ENCODE assay signal across 9 cellular contexts in the genomic region with DNA sequence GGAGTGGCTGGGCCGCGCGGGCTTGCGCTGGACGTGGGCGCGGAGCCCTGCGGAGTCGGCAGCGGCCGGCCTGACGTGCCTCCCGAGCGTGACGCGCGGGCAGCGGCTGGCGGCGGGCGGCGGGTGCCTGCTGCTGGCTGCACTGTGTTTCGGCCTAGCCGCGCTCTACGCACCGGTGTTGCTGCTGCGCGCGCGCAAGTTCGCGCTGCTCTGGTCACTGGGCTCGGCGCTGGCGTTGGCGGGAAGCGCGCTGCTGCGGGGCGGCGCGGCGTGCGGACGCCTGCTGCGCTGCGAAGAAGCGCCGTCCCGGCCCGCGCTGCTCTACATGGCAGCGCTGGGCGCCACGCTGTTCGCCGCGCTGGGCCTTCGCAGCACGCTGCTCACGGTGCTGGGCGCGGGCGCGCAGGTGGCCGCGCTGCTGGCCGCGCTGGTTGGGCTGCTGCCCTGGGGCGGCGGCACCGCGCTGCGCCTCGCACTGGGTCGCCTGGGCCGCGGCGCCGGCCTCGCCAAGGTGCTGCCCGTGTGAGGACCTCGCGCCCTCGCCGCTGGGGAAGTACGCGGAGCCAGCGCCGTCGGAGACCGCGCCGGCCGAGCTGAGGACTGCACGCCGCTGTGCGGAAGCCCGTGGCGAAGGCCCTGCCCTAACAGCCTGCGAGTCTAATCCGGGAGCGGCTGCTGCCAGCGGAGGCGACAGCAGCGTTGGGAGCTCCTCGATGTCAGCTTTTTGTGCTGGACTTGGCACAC. TPM values are rescaled to one million over a fixed set of nuclear protein-coding genes. Genes with fewer than 3 reads are reported as not detected.
DNase-seq lines count a peak whose midpoint lies in the region; ATAC-seq and TF ChIP-seq lines count a peak whose summit lies in the region.
"Had no signal": no experiment of that assay in that cellular context is flagged by ENCODE, and none has a peak within 500 bp of the region (broad histone marks: within the 10 kb centered on the region; RNA-seq: fewer than 3 reads in every experiment).

No MANE protein-coding gene starts in this region.

- peaks cover 38% of the 10 kb centered on the region for H3K36me3 Mint-ChIP-seq in CD4-positive, alpha-beta T cell (ENCODE audit: low read depth)
- peaks cover 46% of the 10 kb centered on the region for H3K36me3 Mint-ChIP-seq in effector memory CD8-positive, alpha-beta T cell (ENCODE audit: insufficient read depth)

- no peak for TF ChIP-seq CTCF in CD4-positive, alpha-beta T cell (IDR thresholded peaks at IDR 0.05)

- H3K27me3 Mint-ChIP-seq in CD4-positive, alpha-beta T cell: no peaks in the 10 kb centered on the region
- peaks cover 0 to 7% of the 10 kb centered on the region in 2 donors for H3K27me3 Mint-ChIP-seq in effector memory CD8-positive, alpha-beta T cell

- H3K9me3 Mint-ChIP-seq in CD4-positive, alpha-beta T cell: no peaks in the 10 kb centered on the region
- no peaks in the 10 kb centered on the region for H3K9me3 Mint-ChIP-seq in effector memory CD8-positive, alpha-beta T cell

- no peaks in the 10 kb centered on the region for H3K27me3 ChIP-seq in CD4-positive, alpha-beta T cell (ENCODE audit: control insufficient read depth, insufficient read depth, low read length)

- CTCF ChIA-PET in CD4-positive, alpha-beta T cell (lab: Charles Lee): interaction anchor here (0.7 to 1.2 kb wide), 5 partner anchors 13 to 389 kb away, joined by 3 to 4 read pairs (median 3); a partner anchor contains a TSS

- H3K27ac ChIP-seq in CD4-positive, alpha-beta T cell (ENCODE audit: low read depth, low read length): peak overlapping the region; percentile 82

- H3K4me3 Mint-ChIP-seq in CD4-positive, alpha-beta T cell: peak overlapping the region; percentile 97
- peak overlapping the region; percentile 87 to 91 for H3K4me3 Mint-ChIP-seq in effector memory CD8-positive, alpha-beta T cell

- intact Hi-C loops in CD4-positive, alpha-beta T cell (cut with DNase I, micrococcal nuclease): loop anchor here (2.0 to 5.0 kb wide), 9 partner anchors 60 to 390 kb away; a partner anchor contains a TSS

- peaks cover 50% of the 10 kb centered on the region for H3K4me1 Mint-ChIP-seq in CD4-positive, alpha-beta T cell (ENCODE audit: low read depth)
- H3K4me1 Mint-ChIP-seq in effector memory CD8-positive, alpha-beta T cell (ENCODE audit: low read depth in 2 of 2): peaks cover 22 to 34% of the 10 kb centered on the region in 2 donors

- peak overlapping the region; percentile 99 for H3K27ac Mint-ChIP-seq in CD4-positive, alpha-beta T cell
- H3K27ac Mint-ChIP-seq in effector memory CD8-positive, alpha-beta T cell: peak overlapping the region; percentile 96

- ATAC-seq in CD4-positive, alpha-beta T cell (ENCODE audit: poor library complexity): peak; percentile 78
- ATAC-seq in GM19372 (IDR thresholded peaks at IDR 0.05; ENCODE audit: low read depth, unreplicated experiment) (peak; percentile 50), HG03520 (IDR thresholded peaks at IDR 0.05; ENCODE audit: unreplicated experiment) (peak; percentile 44)
- peak; percentile 80 for ATAC-seq in effector memory CD8-positive, alpha-beta T cell (replicated peaks)

- POLR2A ChIA-PET in CD4-positive, alpha-beta T cell (lab: Charles Lee): interaction anchor here (0.6 to 2.5 kb wide), 39 partner anchors 9 to 620 kb away, joined by 3 to 31 read pairs (median 4); a partner anchor contains a TSS

- DNase-seq in CD4-positive, alpha-beta T cell: peak; percentile 65 to 82 (median 75)
- DNase-seq in NCI-H82 treated with DMSO at 0.1 percent for 48 hours (lab: John Stamatoyannopoulos, UW; ENCODE audit: unreplicated experiment) (peak; percentile 59), mesenteric fat pad (ENCODE audit: low spot score) (peak; percentile 94)
- peak; percentile 90 for DNase-seq in activated CD8-positive, alpha-beta memory T cell treated with anti-CD3 and anti-CD28 coated beads for 24 hours
- DNase-seq in effector memory CD8-positive, alpha-beta T cell: peak; percentile 77 to 78 (median 77)
- DNase-seq in stimulated activated CD8-positive, alpha-beta memory T cell treated with anti-CD3 and anti-CD28 coated beads, Interleukin-15, amount 100 ng/mL, for 24 hours (ENCODE audit: low read depth): peak; percentile 55

- no peaks in the 10 kb centered on the region for H3K9me3 ChIP-seq in CD4-positive, alpha-beta T cell (ENCODE audit: control insufficient read depth, low read length)

RNA-seq across cellular contexts. Expression of a gene that starts 0.5 kb away (rescaled TPM):
- 1 to 10 TPM; 8.5 to 8.9 TPM for total RNA-seq in CD4-positive, alpha-beta T cell
- 4.2 TPM for total RNA-seq in mesenteric fat pad

RNA-seq across cellular contexts. Expression of a gene that starts 26.5 kb away (rescaled TPM):
- total RNA-seq in CD4-positive, alpha-beta T cell: 1 to 10 TPM; 6.1 to 7.0 TPM
- 70.6 TPM for total RNA-seq in mesenteric fat pad

RNA-seq across cellular contexts. Expression of a gene that starts 55.9 kb away (rescaled TPM):
- not detected for total RNA-seq in CD4-positive, alpha-beta T cell
- not detected for total RNA-seq in mesenteric fat pad
- total RNA-seq: subcutaneous adipose tissue had no signal

Comparison
In these comparisons a context has a peak if more than half of its experiments do, and no peak if none do; other contexts are left out.
1. Peak in every context shown above with its lines: DNase-seq, ATAC-seq and H3K27ac ChIP-seq.